In genomic region chr1:231612393-231613089, GRCh38 we compare ENCODE assay signal across 8 cellular contexts. TPM values are rescaled to one million over a fixed set of nuclear protein-coding genes. Genes with fewer than 3 reads are reported as not detected.
DNase-seq lines count a peak whose midpoint lies in the region; ATAC-seq and TF ChIP-seq lines count a peak whose summit lies in the region.

No MANE protein-coding gene starts in this region.

- no peaks in the 10 kb centered on the region for H3K36me3 ChIP-seq in DOHH2 (ENCODE audit: control insufficient read depth, low read length)
- no peaks in the 10 kb centered on the region for H3K36me3 ChIP-seq in breast epithelium

- H3K4me1 ChIP-seq in DOHH2 (ENCODE audit: control insufficient read depth, low read length): peaks cover 22% of the 10 kb centered on the region
- H3K4me1 ChIP-seq in breast epithelium: no peaks in the 10 kb centered on the region

- H3K4me2 ChIP-seq in DOHH2 (ENCODE audit: low read length): peak overlapping the region; percentile 63

- H3K4me3 ChIP-seq in DOHH2 (ENCODE audit: low read length): peak overlapping the region; percentile 43
- no peak overlapping the region; the same call in 1 of the 2 replicates for H3K4me3 ChIP-seq in HL-60 (replicated peaks; ENCODE audit: insufficient read depth, low read length)
- H3K4me3 ChIP-seq in breast epithelium: no peak overlapping the region

- no peaks in the 10 kb centered on the region for H3F3A ChIP-seq in DOHH2 (ENCODE audit: control insufficient read depth, insufficient read depth)

- no peaks in the 10 kb centered on the region for H3K79me2 ChIP-seq in DOHH2 (ENCODE audit: control insufficient read depth, low read length)

- ATAC-seq in GM21447 (IDR thresholded peaks at IDR 0.05; ENCODE audit: unreplicated experiment): peak; percentile 96

- no peak for TF ChIP-seq POLR2A in breast epithelium (IDR thresholded peaks at IDR 0.05)

- H3K9me3 ChIP-seq in DOHH2 (ENCODE audit: control insufficient read depth, insufficient read depth, low read length): peaks cover 10% of the 10 kb centered on the region; the same call in 1 of the 2 replicates
- H3K9me3 ChIP-seq in breast epithelium: no peaks in the 10 kb centered on the region

- DNase-seq in HL-60 (ENCODE audit: low read depth in 1 of 2, low spot score in 1 of 2) (peak; percentile 75 to 91), EL (no peak), breast epithelium (ENCODE audit: low spot score in 2 of 2) (no peak), nucleus accumbens (lab: John Stamatoyannopoulos, UW) (no peak)
- DNase-seq in activated T-cell treated with anti-CD3 and anti-CD28 coated beads, Interleukin-2, amount 50 U/mL, for 1 hour: peak; percentile 41
- peak; percentile 31 to 33 for DNase-seq in stimulated activated CD8-positive, alpha-beta memory T cell treated with anti-CD3 and anti-CD28 coated beads, Interleukin-7, amount 100 ng/mL, for 4 hours (ENCODE audit: low read depth in 2 of 2)

- H4K20me1 ChIP-seq in DOHH2 (ENCODE audit: control insufficient read depth, insufficient read depth, low read depth, low read length): peaks cover 3% of the 10 kb centered on the region; the same call in 1 of the 2 replicates

- H3K27ac ChIP-seq in DOHH2 (ENCODE audit: low read depth, low read length) (no peak overlapping the region), HL-60 (replicated peaks) (peak overlapping the region; percentile 86), breast epithelium (no peak overlapping the region)

- intact Hi-C loops in breast epithelium (cut with DNase I; ENCODE audit: low total_unique reads): no loop called here

- H3K9me2 ChIP-seq in DOHH2 (replicated peaks; ENCODE audit: control insufficient read depth, low read length): no peaks in the 10 kb centered on the region

- H3K27me3 ChIP-seq in DOHH2 (ENCODE audit: control insufficient read depth, low read length) (peaks cover 50% of the 10 kb centered on the region), HL-60 (ENCODE audit: insufficient read depth, poor library complexity, severe bottlenecking) (no peaks in the 10 kb centered on the region), breast epithelium (no peaks in the 10 kb centered on the region)

- TF ChIP-seq CTCF in DOHH2 (IDR thresholded peaks at IDR 0.05; ENCODE audit: low read depth, low read length, poor library complexity, severe bottlenecking) (no peak), HL-60 (IDR thresholded peaks at IDR 0.05; ENCODE audit: insufficient read depth, low read length) (no peak), breast epithelium (IDR thresholded peaks at IDR 0.05) (no peak)

RNA-seq across cellular contexts. Expression of gene DISC1, which starts 14.0 kb away (rescaled TPM):
- total RNA-seq in breast epithelium: 10 to 100 TPM; 12.1 to 18.9 (median 12.4) TPM

Comparison
In these comparisons a context has a peak if more than half of its experiments do, and no peak if none do; other contexts are left out.
1. DNase-seq: peak in HL-60 (2 of 2), activated T-cell treated with anti-CD3 and anti-CD28 coated beads, Interleukin-2, amount 50 U/mL, for 1 hour (single experiment) and stimulated activated CD8-positive, alpha-beta memory T cell treated with anti-CD3 and anti-CD28 coated beads, Interleukin-7, amount 100 ng/mL, for 4 hours (2 of 2); none in EL (single experiment), breast epithelium (0 of 2) and nucleus accumbens (0 of 56).